ENCODE assay signal across 9 cellular contexts in genomic region chr3:102673271-102674115, GRCh38.
DNase-seq lines count a peak whose midpoint lies in the region; ATAC-seq, FAIRE-seq and TF ChIP-seq lines count a peak whose summit lies in the region.
"Had no signal": no experiment of that assay in that cellular context is flagged by ENCODE, and none has a peak within 500 bp of the region (broad histone marks: within the 10 kb centered on the region; RNA-seq: fewer than 3 reads in every experiment).

No MANE protein-coding gene starts in this region.

- POLR2A ChIA-PET in T-cell (lab: Charles Lee): interaction anchor here (0.6 kb wide), 2 partner anchors 54 to 878 kb away, joined by 3 read pairs; no protein-coding TSS in a partner anchor

- TF ChIP-seq CTCF in astrocyte (IDR thresholded peaks at IDR 0.05; ENCODE audit: insufficient read depth, low read depth, low read length) (peak; percentile 92), hepatocyte (IDR thresholded peaks at IDR 0.05; ENCODE audit: poor library complexity) (peak; percentile 88)

- H3K9me2 ChIP-seq in hepatocyte (replicated peaks; ENCODE audit: insufficient read depth): no peaks in the 10 kb centered on the region

- ATAC-seq in HG02870 (IDR thresholded peaks at IDR 0.05; ENCODE audit: unreplicated experiment) (peak; percentile 78), T-cell (replicated peaks in 1 of 4) (peak in 1 of 4 experiments; percentile 53)

- H2AFZ ChIP-seq in astrocyte (ENCODE audit: low read depth, low read length) (peak overlapping the region; percentile 72), hepatocyte (peak overlapping the region; percentile 50)

- no peak overlapping the region for H3K27ac ChIP-seq in astrocyte (ENCODE audit: low read depth, low read length)
- peak overlapping the region; percentile 37 for H3K27ac ChIP-seq in hepatocyte
- H3K27ac ChIP-seq in small intestine (ENCODE audit: low read depth in 1 of 2, low read length in 1 of 2): no peak overlapping the region

- FAIRE-seq in astrocyte (lab: Jason Lieb, UNC): peak; percentile 55
- FAIRE-seq in small intestine (lab: Jason Lieb, UNC): no peak
- FAIRE-seq: G401.6 had no signal

- H3K9ac ChIP-seq in astrocyte (ENCODE audit: low read length): peak overlapping the region; percentile 39

- no peaks in the 10 kb centered on the region for H3K79me2 ChIP-seq in astrocyte (ENCODE audit: insufficient read depth, low read length)
- H3K79me2 ChIP-seq in hepatocyte: no peaks in the 10 kb centered on the region

- H3K4me1 ChIP-seq in astrocyte (ENCODE audit: insufficient read depth, low read length) (peaks cover 4% of the 10 kb centered on the region), hepatocyte (ENCODE audit: insufficient read depth) (peaks cover 14% of the 10 kb centered on the region), small intestine (ENCODE audit: control insufficient read depth in 2 of 2, insufficient read depth in 1 of 2, low read depth in 1 of 2, low read length in 1 of 2) (no peaks in the 10 kb centered on the region)

- H3K4me3 ChIP-seq in astrocyte (ENCODE audit: insufficient read depth, low read depth, low read length): peak overlapping the region; percentile 48
- peak overlapping the region; percentile 39 for H3K4me3 ChIP-seq in hepatocyte
- H3K4me3 ChIP-seq in small intestine (ENCODE audit: low read depth in 1 of 2, low read length in 2 of 2): no peak overlapping the region

- CTCF ChIA-PET in T-cell (lab: Charles Lee): interaction anchor here (0.5 to 2.5 kb wide), 17 partner anchors 8 to 1859 kb away, joined by 3 to 13 read pairs (median 4); no protein-coding TSS in a partner anchor

- H3K4me1 Mint-ChIP-seq in T-cell: peaks cover 0 to 3% (median 2%) of the 10 kb centered on the region in 3 donors
- H3K4me1 Mint-ChIP-seq in astrocyte (ENCODE audit: low read depth, unreplicated experiment): no peaks in the 10 kb centered on the region

- H3K27me3 ChIP-seq in astrocyte (ENCODE audit: insufficient read depth, low read length) (no peaks in the 10 kb centered on the region), hepatocyte (no peaks in the 10 kb centered on the region), small intestine (ENCODE audit: control insufficient read depth in 2 of 2, insufficient read depth in 2 of 2, low read length in 2 of 2) (no peaks in the 10 kb centered on the region)

- H3K27me3 Mint-ChIP-seq in T-cell (peaks cover 3 to 22% of the 10 kb centered on the region in 2 donors), astrocyte (ENCODE audit: low read depth, unreplicated experiment) (no peaks in the 10 kb centered on the region)

- no peaks in the 10 kb centered on the region for H3K36me3 ChIP-seq in astrocyte (ENCODE audit: insufficient read depth, low read length)
- no peaks in the 10 kb centered on the region for H3K36me3 ChIP-seq in hepatocyte (replicated peaks; ENCODE audit: insufficient read depth, low read depth)
- H3K36me3 ChIP-seq in small intestine (ENCODE audit: control insufficient read depth in 2 of 2, insufficient read depth in 2 of 2, low read length in 2 of 2): no peaks in the 10 kb centered on the region

- no peak overlapping the region for H3K27ac Mint-ChIP-seq in T-cell
- no peak overlapping the region for H3K27ac Mint-ChIP-seq in astrocyte (ENCODE audit: unreplicated experiment)

- WGBS in hepatocyte (ENCODE audit: low lambda C conversion rate, missing lambda C conversion rate): 20% methylated on average over 16 of the region's 16 CpGs
- 5 to 15% (median 9%) methylated on average over 16 of the region's 16 CpGs for WGBS in small intestine, 3 donors

- no peaks in the 10 kb centered on the region for H3K9me3 ChIP-seq in astrocyte (ENCODE audit: insufficient read depth, low read depth, low read length)
- no peaks in the 10 kb centered on the region for H3K9me3 ChIP-seq in hepatocyte (ENCODE audit: low read depth)
- H3K9me3 ChIP-seq in small intestine (ENCODE audit: control insufficient read depth, low read depth): no peaks in the 10 kb centered on the region

- peak; percentile 46 for DNase-seq in SIG-M5 treated with dmso at 0.1 percent for 504 hours (lab: John Stamatoyannopoulos, UW; ENCODE audit: unreplicated experiment)
- no peak for DNase-seq in SIG-M5 (lab: John Stamatoyannopoulos, UW)
- peak; percentile 41 for DNase-seq in NCI-H146 (lab: John Stamatoyannopoulos, UW)
- peak in 32 of 34 experiments; percentile 0 to 54 (median 32) for DNase-seq in T-cell
- peak; percentile 17 for DNase-seq in astrocyte (ENCODE audit: low read depth)
- DNase-seq in hepatocyte (ENCODE audit: low spot score): peak; percentile 84
- DNase-seq in small intestine: peak; percentile 69

- H4K20me1 ChIP-seq in astrocyte (ENCODE audit: insufficient read depth, low read length): no peaks in the 10 kb centered on the region
- no peaks in the 10 kb centered on the region for H4K20me1 ChIP-seq in hepatocyte (ENCODE audit: insufficient read depth, poor library complexity, severe bottlenecking)

- H3K36me3 Mint-ChIP-seq in T-cell (no peaks in the 10 kb centered on the region), astrocyte (ENCODE audit: low read depth, unreplicated experiment) (no peaks in the 10 kb centered on the region)

- H3K9me3 Mint-ChIP-seq in T-cell (no peaks in the 10 kb centered on the region), astrocyte (ENCODE audit: unreplicated experiment) (no peaks in the 10 kb centered on the region)

- H3K4me3 Mint-ChIP-seq in T-cell (no peak overlapping the region), astrocyte (ENCODE audit: unreplicated experiment) (peak overlapping the region; percentile 47)

- H3K4me2 ChIP-seq in astrocyte (ENCODE audit: low read length) (peak overlapping the region; percentile 84), hepatocyte (peak overlapping the region; percentile 81)

Comparison
In these comparisons a context has a peak if more than half of its experiments do, and no peak if none do; other contexts are left out.
1. H3K4me3 ChIP-seq: peak in astrocyte (single experiment) and hepatocyte (single experiment); none in small intestine (0 of 2).